Comparison of ENCODE assay signal across 12 cellular contexts in the genomic region with DNA sequence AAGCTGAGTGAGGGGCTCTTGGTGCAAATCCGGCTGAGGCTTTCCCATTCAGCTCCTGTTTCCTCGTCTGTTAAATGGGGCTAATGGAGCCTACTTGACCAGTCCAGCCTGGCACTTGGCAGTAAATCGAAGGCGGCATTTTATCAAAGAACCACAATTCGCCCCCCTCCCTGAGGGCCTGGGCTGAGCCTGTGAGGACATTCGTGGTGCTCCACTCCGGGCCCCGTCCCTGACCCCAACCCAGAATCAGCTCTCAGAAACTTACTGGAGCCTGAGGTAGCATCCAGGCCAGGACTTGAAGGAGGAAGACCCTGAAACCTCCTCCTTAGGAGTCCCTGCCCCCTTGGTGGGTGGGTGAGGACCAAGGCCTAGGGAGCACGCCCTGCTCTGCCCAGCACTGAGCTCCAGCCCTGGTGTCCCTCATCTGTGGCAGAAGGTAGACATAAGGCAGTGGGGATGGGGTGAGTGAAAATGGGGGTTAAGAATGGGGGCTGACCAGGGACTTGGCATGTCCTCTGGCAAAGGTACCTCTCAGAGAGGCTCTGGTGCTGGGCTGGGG. TPM values are rescaled to one million over a fixed set of nuclear protein-coding genes. Genes with fewer than 3 reads are reported as not detected.
A peak's percentile ranks its signal among the peaks of the same experiment; 100 is the strongest.
DNase-seq lines count a peak whose midpoint lies in the region; ATAC-seq and TF ChIP-seq lines count a peak whose summit lies in the region.
"Had no signal": no experiment of that assay in that cellular context is flagged by ENCODE, and none has a peak within 500 bp of the region (broad histone marks: within the 10 kb centered on the region; RNA-seq: fewer than 3 reads in every experiment).

No MANE protein-coding gene starts in this region.

- H2AFZ ChIP-seq in parathyroid adenoma = no peak overlapping the region

- H3K4me3 ChIP-seq in heart right ventricle (no peak overlapping the region), parathyroid adenoma (ENCODE audit: low read depth, low read length) (peak overlapping the region; percentile 35)

- H3K27me3 ChIP-seq in heart right ventricle (no peaks in the 10 kb centered on the region), parathyroid adenoma (ENCODE audit: control insufficient read depth, insufficient read depth, low read length) (no peaks in the 10 kb centered on the region)

- DNase-seq in heart right ventricle (no peak), left ventricle myocardium superior (no peak), epithelial cell of prostate (ENCODE audit: low read depth, low spot score) (no peak), occipital lobe (lab: John Stamatoyannopoulos, UW) (no peak), SKM-1 (lab: John Stamatoyannopoulos, UW; ENCODE audit: unreplicated experiment) (no peak)
- DNase-seq: activated CD4-positive, alpha-beta T cell treated with anti-CD3 and anti-CD28 coated beads, Interleukin-2, amount 50 U/mL, for 4 hours; NCI-H1436; stimulated activated naive CD4-positive, alpha-beta T cell had no signal

- H3K4me1 ChIP-seq in heart right ventricle (peaks cover 17 to 49% (median 39%) of the 10 kb centered on the region in 9 donors), parathyroid adenoma (peaks cover 22% of the 10 kb centered on the region)

- H3K27ac ChIP-seq in heart right ventricle (peak overlapping the region; percentile 83 to 98 (median 93)), epithelial cell of prostate (peak overlapping the region; percentile 73), parathyroid adenoma (peak overlapping the region; percentile 98)

- H3K9me3 ChIP-seq in heart right ventricle (no peaks in the 10 kb centered on the region), parathyroid adenoma (ENCODE audit: control insufficient read depth, low read length) (no peaks in the 10 kb centered on the region)

- no peaks in the 10 kb centered on the region for H3K79me2 ChIP-seq in parathyroid adenoma

- H3K36me3 ChIP-seq in heart right ventricle = peaks cover 0 to 52% (median 20%) of the 10 kb centered on the region in 9 donors
- no peaks in the 10 kb centered on the region for H3K36me3 ChIP-seq in parathyroid adenoma (ENCODE audit: control insufficient read depth, insufficient read depth, low read length)

- WGBS in heart right ventricle, 2 donors = 65 to 80% methylated on average over 9 of the region's 9 CpGs

- no peak overlapping the region for H3K9ac ChIP-seq in parathyroid adenoma

- TF ChIP-seq CTCF in heart right ventricle (IDR thresholded peaks at IDR 0.05) (no peak), parathyroid adenoma (IDR thresholded peaks at IDR 0.05) (no peak)

- no peak for ATAC-seq in heart right ventricle
- ATAC-seq in left ventricle myocardium superior = no peak
- ATAC-seq in GM21576 (IDR thresholded peaks at IDR 0.05; ENCODE audit: unreplicated experiment) = no peak
- ATAC-seq in HG03108 (IDR thresholded peaks at IDR 0.05; ENCODE audit: unreplicated experiment) = no peak

- intact Hi-C loops in heart right ventricle (cut with DNase I) = loop anchor here in 2 of 10 donors (2.0 kb wide), 1 partner anchor 13 kb away; no protein-coding TSS in a partner anchor
- intact Hi-C loops in left ventricle myocardium superior (cut with micrococcal nuclease) = loop anchor here (10.0 kb wide), 1 partner anchor 53 kb away; no protein-coding TSS in a partner anchor

- H3K4me2 ChIP-seq in parathyroid adenoma (ENCODE audit: low read length) = peak overlapping the region; percentile 59

RNA-seq across cellular contexts. Expression of a gene that starts 2.1 kb away (rescaled TPM):
- total RNA-seq in heart right ventricle (1 to 10 TPM; 2.8 to 7.9 (median 5.4) TPM), left ventricle myocardium superior (7.6 TPM), occipital lobe (2.7 TPM)
- polyA plus RNA-seq in heart right ventricle = 10 to 100 TPM; 13.9 to 14.7 TPM

RNA-seq across cellular contexts. Expression of a gene that starts 24.8 kb away (rescaled TPM):
- total RNA-seq in heart right ventricle (1 to 10 TPM in 1 of 10 donors, under 1 TPM in 7, not detected in 2; 0.20 to 2.8 (median 0.44) TPM), left ventricle myocardium superior (not detected), occipital lobe (0.31 TPM)
- polyA plus RNA-seq in heart right ventricle = under 1 TPM in 1 of 2 donors, not detected in 1; 0.22 TPM
- total RNA-seq: H1 had no signal
- polyA plus RNA-seq: H1 had no signal

RNA-seq across cellular contexts. Expression of a gene that starts 35.3 kb away (rescaled TPM):
- 1 to 10 TPM; 3.2 to 7.5 (median 5.6) TPM for total RNA-seq in heart right ventricle
- polyA plus RNA-seq in heart right ventricle = 1 to 10 TPM; 6.9 to 9.5 TPM
- total RNA-seq in left ventricle myocardium superior = 6.2 TPM
- total RNA-seq in occipital lobe = 10.0 TPM

RNA-seq across cellular contexts. Expression of a gene that starts 44.9 kb away (rescaled TPM):
- total RNA-seq in heart right ventricle = 1 to 10 TPM in 3 of 10 donors, under 1 TPM in 7; 0.17 to 8.8 (median 0.55) TPM
- under 1 TPM; 0.45 to 0.51 TPM for polyA plus RNA-seq in heart right ventricle
- 0.64 TPM for total RNA-seq in left ventricle myocardium superior
- not detected for total RNA-seq in occipital lobe
